In genomic region chr18:23816740-23817139, GRCh38 we compare ENCODE assay signal across 21 cellular contexts.
DNase-seq lines count a peak whose midpoint lies in the region; ATAC-seq and TF ChIP-seq lines count a peak whose summit lies in the region.
"Had no signal": no experiment of that assay in that cellular context is flagged by ENCODE, and none has a peak within 500 bp of the region (broad histone marks: within the 10 kb centered on the region; RNA-seq: fewer than 3 reads in every experiment).

No MANE protein-coding gene starts in this region.

- no TSS peak for BruUV-seq in OCI-LY7 (replicated peaks; lab: Mats Ljungman, UMichigan)

- POLR2A ChIA-PET in OCI-LY7 (lab: Charles Lee), result interaction anchor here (0.6 kb wide), 1 partner anchor 458 kb away, joined by 4 read pairs; no protein-coding TSS in a partner anchor

- DNase-seq in KBM-7, result peak; percentile 18
- peak; percentile 48 for DNase-seq in OCI-LY7 (ENCODE audit: low spot score)
- DNase-seq in germinal center (ENCODE audit: low spot score), result peak; percentile 5
- DNase-seq in naive B cell, result no peak
- no peak for DNase-seq in activated T-cell treated with anti-CD3 and anti-CD28 coated beads for 4 hours
- DNase-seq: CD8-positive, alpha-beta T cell; DMS53; EL; GM23248; HCEC 1CT; NCI-H1105; NCI-H1694 treated with DMSO at 0.1 percent for 48 hours; NCI-H510A; NCI-H748 treated with DMSO at 0.1 percent for 48 hours had no signal

- no peaks in the 10 kb centered on the region for H4K20me1 ChIP-seq in OCI-LY7 (ENCODE audit: insufficient read depth, low read length)
- H4K20me1 ChIP-seq: BLaER1 had no signal

- no peak overlapping the region for H3K4me3 Mint-ChIP-seq in naive B cell
- H3K4me3 Mint-ChIP-seq: CD8-positive, alpha-beta T cell had no signal

- no peaks in the 10 kb centered on the region for H3K9me2 ChIP-seq in OCI-LY7 (ENCODE audit: insufficient read depth, low read length)

- intact Hi-C loops in OCI-LY7 (cut with micrococcal nuclease; ENCODE audit: unreplicated experiment), result no loop called here

- in situ Hi-C loops in KBM-7 (cut with MboI; ENCODE audit: low pct_unique_long_range_greater_than_20kb, low sequenced_read_pairs), result no loop called here

- H3K36me3 ChIP-seq in OCI-LY7 (ENCODE audit: insufficient read depth, low read length), result no peaks in the 10 kb centered on the region
- H3K36me3 ChIP-seq: BLaER1, SJSA1 had no signal

- peaks cover 0 to 3% (median 1%) of the 10 kb centered on the region in 3 donors for H3K27me3 Mint-ChIP-seq in naive B cell

- H3K4me2 ChIP-seq in OCI-LY7 (ENCODE audit: low read length), result peak overlapping the region; percentile 54
- H3K4me2 ChIP-seq: BLaER1, KMS-11 had no signal

- TF ChIP-seq CTCF in OCI-LY7 (conservative IDR thresholded peaks at IDR 0.05; ENCODE audit: low read length), result no peak

- no peaks in the 10 kb centered on the region for H3K79me2 ChIP-seq in OCI-LY7 (ENCODE audit: insufficient read depth, low read depth, low read length)

- peaks cover 14% of the 10 kb centered on the region for H3K4me1 ChIP-seq in OCI-LY7 (ENCODE audit: insufficient read depth, low read length, poor library complexity, severe bottlenecking)
- H3K4me1 ChIP-seq: SJSA1 had no signal

- no peak overlapping the region for H3K27ac ChIP-seq in OCI-LY7 (ENCODE audit: low read depth, low read length, poor library complexity, severe bottlenecking)
- H3K27ac ChIP-seq: BLaER1, GM23248, KMS-11, SJSA1 had no signal

- peak overlapping the region in 3 of 6 donors; percentile 50 to 86 (median 82) for H3K27ac Mint-ChIP-seq in naive B cell
- H3K27ac Mint-ChIP-seq: CD8-positive, alpha-beta T cell had no signal

- ATAC-seq in naive B cell (ENCODE audit: low read depth in 2 of 2) (peak; percentile 43 to 54), GM21619 (IDR thresholded peaks at IDR 0.05; ENCODE audit: unreplicated experiment) (no peak), GM21360 (IDR thresholded peaks at IDR 0.05; ENCODE audit: unreplicated experiment) (no peak), GM21381 (IDR thresholded peaks at IDR 0.05; ENCODE audit: unreplicated experiment) (no peak)
- ATAC-seq: CD8-positive, alpha-beta T cell; Panc1 had no signal

- CTCF ChIA-PET in OCI-LY7 (lab: Charles Lee; ENCODE audit: unreplicated experiment), result no interaction called here

- H3K9me3 ChIP-seq in OCI-LY7 (ENCODE audit: low read length), result no peaks in the 10 kb centered on the region
- H3K9me3 ChIP-seq: BLaER1, SJSA1 had no signal

- H2AFZ ChIP-seq in OCI-LY7 (ENCODE audit: low read length), result peak overlapping the region; percentile 64; the same call in 1 of the 2 replicates
- H2AFZ ChIP-seq: GM23248 had no signal

- H3K9me3 Mint-ChIP-seq in naive B cell, result no peaks in the 10 kb centered on the region
- H3K9me3 Mint-ChIP-seq: CD8-positive, alpha-beta T cell had no signal

- peaks cover 11 to 14% (median 11%) of the 10 kb centered on the region in 3 donors for H3K4me1 Mint-ChIP-seq in naive B cell

- H3K4me3 ChIP-seq in OCI-LY7 (ENCODE audit: low read depth, low read length, poor library complexity, severe bottlenecking), result no peak overlapping the region
- H3K4me3 ChIP-seq: BLaER1, GM23248, SJSA1 had no signal

- no peaks in the 10 kb centered on the region for H3K36me3 Mint-ChIP-seq in naive B cell
- H3K36me3 Mint-ChIP-seq: CD8-positive, alpha-beta T cell had no signal

Comparison
In these comparisons a context has a peak if more than half of its experiments do, and no peak if none do; other contexts are left out.
1. DNase-seq: peak in KBM-7 (single experiment), OCI-LY7 (single experiment) and germinal center (single experiment); none in naive B cell (single experiment) and activated T-cell treated with anti-CD3 and anti-CD28 coated beads for 4 hours (single experiment).
2. ATAC-seq: peak in naive B cell (2 of 2); none in GM21619 (single experiment), GM21360 (single experiment) and GM21381 (single experiment).